ENCODE assay signal across 23 cellular contexts in the genomic region with DNA sequence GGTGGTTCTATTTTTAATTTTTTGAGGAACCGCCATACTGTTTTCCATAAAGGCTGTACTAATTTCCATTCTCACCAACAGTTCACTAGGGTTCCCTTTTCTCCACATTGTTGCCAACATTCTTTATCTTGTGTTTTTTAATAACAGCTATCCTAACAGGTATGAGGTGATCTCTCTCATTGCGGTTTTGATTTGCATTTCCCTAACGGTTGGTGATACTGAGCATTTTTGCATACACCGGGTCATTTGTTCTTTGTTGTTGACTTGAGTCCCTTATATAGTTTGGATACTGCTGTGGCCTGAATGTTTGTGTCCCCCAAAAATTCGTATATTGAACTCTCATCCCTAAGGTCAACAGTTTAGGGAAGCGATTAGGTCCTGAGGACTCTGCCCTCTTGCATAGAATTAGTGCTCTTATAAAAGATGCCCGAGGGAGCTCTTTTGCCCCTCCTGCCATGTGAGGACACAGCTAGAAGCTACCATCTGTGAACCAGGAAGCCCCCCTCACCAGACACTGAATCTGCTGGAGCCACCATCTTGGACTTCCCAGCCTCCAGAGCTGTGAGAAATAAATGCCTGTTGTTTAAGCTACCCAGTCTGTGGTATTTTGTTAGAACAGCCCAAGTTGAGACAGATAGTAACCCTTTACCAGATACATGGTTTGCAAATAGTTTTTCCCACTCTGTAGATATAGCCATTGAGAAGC.
"Had no signal": no experiment of that assay in that cellular context is flagged by ENCODE, and none has a peak within 500 bp of the region (broad histone marks: within the 10 kb centered on the region; RNA-seq: fewer than 3 reads in every experiment).

No MANE protein-coding gene starts in this region.

- H3K9me3 ChIP-seq: lower lobe of right lung, thyroid gland had no signal

- H3K4me1 ChIP-seq: foreskin keratinocyte had no signal

- H3K4me3 Mint-ChIP-seq: activated CD4-positive, alpha-beta T cell treated with anti-CD3 and anti-CD28 coated beads for 36 hours; endodermal cell had no signal

- H3K4me1 Mint-ChIP-seq: endodermal cell had no signal

- FAIRE-seq: colon, islet of Langerhans had no signal

- H3K4me2 ChIP-seq: hepatocyte had no signal

- H3K27me3 ChIP-seq: foreskin keratinocyte, hepatocyte, thyroid gland had no signal

- H2AFZ ChIP-seq: hepatocyte had no signal

- DNase-seq: activated CD4-positive, alpha-beta T cell treated with anti-CD3 and anti-CD28 coated beads for 36 hours; activated CD4-positive, alpha-beta T cell treated with anti-CD3 and anti-CD28 coated beads, Interleukin-2, amount 50 U/mL, for 48 hours; activated effector memory CD4-positive, alpha-beta T cell treated with anti-CD3 and anti-CD28 coated beads, Interleukin-2, amount 50 U/mL, for 16 hours; activated T-cell treated with anti-CD3 and anti-CD28 coated beads, Interleukin-2, amount 50 U/mL, for 48 hours; anterior cingulate cortex; caudate nucleus; endodermal cell; foreskin keratinocyte; left cardiac atrium; lower lobe of right lung; midbrain; stimulated activated CD4-positive, alpha-beta T cell treated with anti-CD3 and anti-CD28 coated beads, Interleukin-12 subunit alpha, Interleukin-12 subunit beta, amount 100 ng/mL, for 4 hours; stimulated activated CD4-positive, alpha-beta T cell treated with anti-CD3 and anti-CD28 coated beads, Interleukin-1b, Interleukin-23, amount 100 ng/mL, for 48 hours; stimulated activated CD8-positive, alpha-beta memory T cell treated with anti-CD3 and anti-CD28 coated beads, Interleukin-4, amount 100 ng/mL, for 48 hours; stimulated activated naive CD4-positive, alpha-beta T cell treated with Interleukin-2 at 50 U/mL for 16 hours; T-helper 2 cell; thyroid gland; WERI-Rb-1 had no signal

- H3K4me3 ChIP-seq: hepatocyte, lower lobe of right lung, thyroid gland had no signal

- H3K9me3 Mint-ChIP-seq: brain, endodermal cell had no signal

- H3K27ac ChIP-seq: epithelial cell of prostate, foreskin keratinocyte, hepatocyte, lower lobe of right lung, thyroid gland, WERI-Rb-1 had no signal

- H3K27me3 Mint-ChIP-seq: activated CD4-positive, alpha-beta T cell treated with anti-CD3 and anti-CD28 coated beads for 36 hours had no signal

- H3K27ac Mint-ChIP-seq: activated CD4-positive, alpha-beta T cell treated with anti-CD3 and anti-CD28 coated beads for 36 hours; brain; endodermal cell had no signal

- ATAC-seq: activated CD4-positive, alpha-beta T cell treated with anti-CD3 and anti-CD28 coated beads for 36 hours; foreskin keratinocyte; left cardiac atrium; lower lobe of right lung had no signal
